Comparison of ENCODE assay signal across 9 cellular contexts in the genomic region with DNA sequence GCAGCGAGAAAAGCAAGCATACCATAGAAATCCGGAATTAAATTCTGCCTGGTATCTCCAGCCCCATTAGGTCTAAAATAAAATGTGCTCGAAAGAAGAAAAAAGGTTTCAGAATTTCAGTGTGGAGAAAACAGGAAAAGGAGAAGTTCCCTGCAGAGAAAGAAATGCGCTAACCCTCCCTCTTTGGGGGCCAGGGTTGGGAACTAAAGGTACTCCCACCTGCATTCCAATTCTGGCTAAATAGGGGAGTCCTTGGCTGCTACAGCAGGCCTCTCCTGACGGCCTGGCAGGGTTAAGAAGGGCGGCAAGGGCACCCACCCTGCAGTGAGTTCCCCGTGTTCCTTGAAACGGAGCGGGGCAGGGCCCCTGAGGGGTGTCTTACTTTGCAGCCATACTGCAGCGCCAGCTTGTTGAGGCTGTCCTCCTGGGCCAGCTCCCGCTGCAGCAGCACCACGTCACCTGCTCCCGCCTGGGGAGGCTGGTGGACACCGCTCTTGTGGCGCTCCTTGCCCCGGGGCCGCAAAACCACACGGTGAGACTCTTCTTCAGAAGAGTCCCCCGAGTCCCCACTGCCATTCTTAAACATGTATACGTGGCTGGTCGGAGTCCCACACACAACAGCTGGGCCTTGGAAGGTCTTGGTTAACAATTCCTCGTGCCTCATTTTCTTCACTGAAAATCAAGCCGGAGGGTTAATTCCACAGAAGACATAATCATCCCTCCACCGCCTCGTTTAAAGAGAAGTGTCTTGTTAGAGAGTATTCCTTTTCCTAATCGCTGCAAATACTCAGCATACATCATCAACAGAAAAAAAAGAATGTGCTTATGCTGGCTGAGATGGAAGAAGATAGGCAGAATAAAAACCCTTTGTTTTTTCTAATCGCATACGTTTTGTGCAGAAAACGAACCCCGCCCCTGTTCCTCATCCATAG. TPM values are rescaled to one million over a fixed set of nuclear protein-coding genes. Genes with fewer than 3 reads are reported as not detected.
DNase-seq lines count a peak whose midpoint lies in the region; ATAC-seq and FAIRE-seq lines count a peak whose summit lies in the region.
"Had no signal": no experiment of that assay in that cellular context is flagged by ENCODE, and none has a peak within 500 bp of the region (broad histone marks: within the 10 kb centered on the region; RNA-seq: fewer than 3 reads in every experiment).

No MANE protein-coding gene starts in this region.

- FAIRE-seq in RCC 7860 (lab: Jason Lieb, UNC), result no peak

- no peaks in the 10 kb centered on the region for H3K27me3 ChIP-seq in rectal smooth muscle tissue (ENCODE audit: control insufficient read depth, insufficient read depth, low read length)
- H3K27me3 ChIP-seq: SJSA1 had no signal

- H3K36me3 ChIP-seq in ES-I3 (ENCODE audit: insufficient read depth, low read length) (peaks cover 10% of the 10 kb centered on the region), rectal smooth muscle tissue (ENCODE audit: control insufficient read depth, insufficient read depth, low read length) (peaks cover 5% of the 10 kb centered on the region)

- DNase-seq in activated CD4-positive, alpha-beta memory T cell treated with anti-CD3 and anti-CD28 coated beads for 36 hours, result no peak
- DNase-seq in glomerular visceral epithelial cell (ENCODE audit: extremely low spot score) (peak; percentile 16), RCC 7860 (ENCODE audit: low spot score) (no peak), middle frontal gyrus (ENCODE audit: extremely low spot score, low spot score) (no peak)
- no peak for DNase-seq in stimulated activated CD4-positive, alpha-beta T cell treated with anti-CD3 and anti-CD28 coated beads, Interleukin-4, amount 100 ng/mL, for 4 hours

- no peak overlapping the region for H3K27ac ChIP-seq in rectal smooth muscle tissue (ENCODE audit: low read depth, low read length)

- H3K36me3 Mint-ChIP-seq in activated CD4-positive, alpha-beta memory T cell treated with anti-CD3 and anti-CD28 coated beads for 36 hours, result peaks cover 3% of the 10 kb centered on the region

- H3K4me3 Mint-ChIP-seq in activated CD4-positive, alpha-beta memory T cell treated with anti-CD3 and anti-CD28 coated beads for 36 hours, result peak overlapping the region; percentile 73

- peak overlapping the region; percentile 81 for H3K4me3 ChIP-seq in rectal smooth muscle tissue (ENCODE audit: low read length)

- H3K9ac ChIP-seq in ES-I3 (ENCODE audit: low read depth, low read length), result peak overlapping the region; percentile 73
- no peak overlapping the region for H3K9ac ChIP-seq in rectal smooth muscle tissue (ENCODE audit: low read length)

- H3K4me1 ChIP-seq in ES-I3 (ENCODE audit: insufficient read depth, low read length), result peaks cover 10% of the 10 kb centered on the region; the same call in 1 of the 2 replicates
- no peaks in the 10 kb centered on the region for H3K4me1 ChIP-seq in rectal smooth muscle tissue (ENCODE audit: control insufficient read depth, insufficient read depth, low read length)

- peaks cover 11% of the 10 kb centered on the region for H3K4me1 Mint-ChIP-seq in activated CD4-positive, alpha-beta memory T cell treated with anti-CD3 and anti-CD28 coated beads for 36 hours (ENCODE audit: low read depth)

- POLR2A ChIA-PET in activated CD4-positive, alpha-beta memory T cell treated with anti-CD3 and anti-CD28 coated beads for 36 hours (lab: Charles Lee), result no interaction called here

- no peaks in the 10 kb centered on the region for H3K9me3 ChIP-seq in ES-I3 (ENCODE audit: control insufficient read depth, insufficient read depth, low read length)
- H3K9me3 ChIP-seq: SJSA1 had no signal

- H3K27ac Mint-ChIP-seq in activated CD4-positive, alpha-beta memory T cell treated with anti-CD3 and anti-CD28 coated beads for 36 hours, result no peak overlapping the region

- CTCF ChIA-PET in activated CD4-positive, alpha-beta memory T cell treated with anti-CD3 and anti-CD28 coated beads for 36 hours (lab: Charles Lee), result interaction anchor here (0.5 to 2.1 kb wide), 3 partner anchors 9 to 167 kb away, joined by 3 to 15 read pairs (median 4); no protein-coding TSS in a partner anchor

- intact Hi-C loops in activated CD4-positive, alpha-beta memory T cell treated with anti-CD3 and anti-CD28 coated beads for 36 hours (cut with micrococcal nuclease), result loop anchor here (2.0 to 10.0 kb wide), 3 partner anchors 165 to 873 kb away; a partner anchor contains a TSS

- H3K27me3 Mint-ChIP-seq in activated CD4-positive, alpha-beta memory T cell treated with anti-CD3 and anti-CD28 coated beads for 36 hours, result no peaks in the 10 kb centered on the region

- ATAC-seq in HG03439 (IDR thresholded peaks at IDR 0.05; ENCODE audit: unreplicated experiment), result no peak

- H3K9me3 Mint-ChIP-seq in activated CD4-positive, alpha-beta memory T cell treated with anti-CD3 and anti-CD28 coated beads for 36 hours, result no peaks in the 10 kb centered on the region

RNA-seq across cellular contexts. Expression of a gene that starts 1.6 kb away (rescaled TPM):
- 1 to 10 TPM; 5.2 to 7.6 TPM for total RNA-seq in activated CD4-positive, alpha-beta memory T cell treated with anti-CD3 and anti-CD28 coated beads for 36 hours
